Comparison of ENCODE assay signal across 15 cellular contexts in genomic region chr4:1478766-1479355, GRCh38.
"Had no signal": no experiment of that assay in that cellular context is flagged by ENCODE, and none has a peak within 500 bp of the region (broad histone marks: within the 10 kb centered on the region; RNA-seq: fewer than 3 reads in every experiment).

No MANE protein-coding gene starts in this region.

- DNase-seq: activated CD4-positive, alpha-beta T cell treated with anti-CD3 and anti-CD28 coated beads for 48 hours; central memory CD4-positive, alpha-beta T cell; effector CD4-positive, alpha-beta T cell; heart right ventricle; right cardiac atrium; stimulated activated naive CD4-positive, alpha-beta T cell treated with Interleukin-2 at 50 U/mL for 16 hours; T1000 had no signal

- H3K4me1 ChIP-seq: heart right ventricle had no signal

- H3K36me3 ChIP-seq: heart right ventricle had no signal

- H3K4me3 ChIP-seq: coronary artery, heart right ventricle had no signal

- H3K27ac ChIP-seq: coronary artery, heart right ventricle, VCaP had no signal

- ATAC-seq: heart right ventricle, right cardiac atrium, T-cell had no signal

- H3K4me3 Mint-ChIP-seq: activated naive CD4-positive, alpha-beta T cell treated with anti-CD3 and anti-CD28 coated beads, Interleukin-2, amount 50 U/mL, for 24 hours; mesothelial cell of epicardium; T-cell; type B pancreatic cell had no signal

- H3K4me1 Mint-ChIP-seq: activated naive CD4-positive, alpha-beta T cell treated with anti-CD3 and anti-CD28 coated beads, Interleukin-2, amount 50 U/mL, for 24 hours; mesothelial cell of epicardium; T-cell had no signal

- H3K36me3 Mint-ChIP-seq: mesothelial cell of epicardium, T-cell, type B pancreatic cell had no signal

- H3K27ac Mint-ChIP-seq: activated naive CD4-positive, alpha-beta T cell treated with anti-CD3 and anti-CD28 coated beads, Interleukin-2, amount 50 U/mL, for 24 hours; activated T-helper 2 cell treated with anti-CD3 and anti-CD28 coated beads, Interferon-gamma antibody, Interleukin-2, Interleukin-4, amounts not matched to agents 10 μg/mL and 5 μg/mL and 100 μg/mL, durations not matched to agents 14 hours and 24 hours and 36 hours; mesothelial cell of epicardium; progenitor cell of endocrine pancreas; T-cell; type B pancreatic cell had no signal
